In genomic region chr1:21843996-21844395, GRCh38 we compare ENCODE assay signal across 31 cellular contexts. TPM values are rescaled to one million over a fixed set of nuclear protein-coding genes. Genes with fewer than 3 reads are reported as not detected.
"Had no signal": no experiment of that assay in that cellular context is flagged by ENCODE, and none has a peak within 500 bp of the region (broad histone marks: within the 10 kb centered on the region; RNA-seq: fewer than 3 reads in every experiment).

No MANE protein-coding gene starts in this region.

- H3K27me3 Mint-ChIP-seq: naive thymus-derived CD8-positive, alpha-beta T cell; stimulated activated memory B cell treated with anti-CD40 and anti-IgM and Interleukin-4, amounts not matched to agents 10 μg/mL and 1 μg/mL and 100 μg/mL, for 72 hours; stimulated activated naive CD8-positive, alpha-beta T cell treated with anti-CD3 and anti-CD28 coated beads, Interleukin-15, amount 100 ng/mL, for 72 hours; type B pancreatic cell had no signal

- H3K4me3 Mint-ChIP-seq: naive thymus-derived CD8-positive, alpha-beta T cell; nephron; neural crest cell; stimulated activated memory B cell treated with anti-CD40 and anti-IgM and Interleukin-4, amounts not matched to agents 10 μg/mL and 1 μg/mL and 100 μg/mL, for 72 hours; stimulated activated naive CD8-positive, alpha-beta T cell treated with anti-CD3 and anti-CD28 coated beads, Interleukin-15, amount 100 ng/mL, for 72 hours; type B pancreatic cell had no signal

- H3K9me3 ChIP-seq: heart right ventricle, left lung, lower lobe of right lung, right atrium auricular region, right lobe of liver, tibial nerve had no signal

- H3K9ac ChIP-seq: parathyroid adenoma had no signal

- H3K36me3 Mint-ChIP-seq: naive thymus-derived CD8-positive, alpha-beta T cell; type B pancreatic cell had no signal

- H3K4me3 ChIP-seq: heart right ventricle, hepatocyte, left lung, lower lobe of right lung, right atrium auricular region, right lobe of liver, smooth muscle cell, tibial nerve had no signal

- H3K36me3 ChIP-seq: right lobe of liver had no signal

- H2AFZ ChIP-seq: hepatocyte, parathyroid adenoma had no signal

- H3K4me1 Mint-ChIP-seq: naive thymus-derived CD8-positive, alpha-beta T cell; nephron; neural crest cell; stimulated activated memory B cell treated with anti-CD40 and anti-IgM and Interleukin-4, amounts not matched to agents 10 μg/mL and 1 μg/mL and 100 μg/mL, for 72 hours; stimulated activated naive CD8-positive, alpha-beta T cell treated with anti-CD3 and anti-CD28 coated beads, Interleukin-15, amount 100 ng/mL, for 72 hours had no signal

- H3K27me3 ChIP-seq: heart right ventricle, hepatocyte, left lung, right atrium auricular region, right lobe of liver, tibial nerve had no signal

- H3K27ac Mint-ChIP-seq: nephron; stimulated activated memory B cell treated with anti-CD40 and anti-IgM and Interleukin-4, amounts not matched to agents 10 μg/mL and 1 μg/mL and 100 μg/mL, for 72 hours; stimulated activated naive CD8-positive, alpha-beta T cell treated with anti-CD3 and anti-CD28 coated beads, Interleukin-15, amount 100 ng/mL, for 72 hours; type B pancreatic cell had no signal

- H3K4me1 ChIP-seq: heart right ventricle, left lung, lower lobe of right lung, parathyroid adenoma, right atrium auricular region, right lobe of liver, tibial nerve had no signal

- H3K79me2 ChIP-seq: hepatocyte, parathyroid adenoma had no signal

- H3K27ac ChIP-seq: heart right ventricle, hepatocyte, left lung, lower lobe of right lung, parathyroid adenoma, right atrium auricular region, right lobe of liver, tibial nerve had no signal

- H3K4me2 ChIP-seq: hepatocyte, smooth muscle cell had no signal

- ATAC-seq: heart right ventricle; left cardiac atrium; left lung; lower lobe of right lung; naive thymus-derived CD8-positive, alpha-beta T cell; right lobe of liver; stimulated activated memory B cell treated with anti-CD40 and anti-IgM and Interleukin-4, amounts not matched to agents 10 μg/mL and 1 μg/mL and 100 μg/mL, for 72 hours; stimulated activated naive CD8-positive, alpha-beta T cell treated with anti-CD3 and anti-CD28 coated beads, Interleukin-15, amount 100 ng/mL, for 72 hours had no signal

- H3K9me3 Mint-ChIP-seq: naive thymus-derived CD8-positive, alpha-beta T cell; nephron; neural crest cell; stimulated activated memory B cell treated with anti-CD40 and anti-IgM and Interleukin-4, amounts not matched to agents 10 μg/mL and 1 μg/mL and 100 μg/mL, for 72 hours; stimulated activated naive CD8-positive, alpha-beta T cell treated with anti-CD3 and anti-CD28 coated beads, Interleukin-15, amount 100 ng/mL, for 72 hours; type B pancreatic cell had no signal

- DNase-seq: heart right ventricle; islet precursor cell; kidney glomerular epithelial cell; left cardiac atrium; lower lobe of right lung; mammary epithelial cell; mesenchymal stem cell; naive thymus-derived CD8-positive, alpha-beta T cell; occipital lobe; right lobe of liver; stimulated activated CD4-positive, alpha-beta T cell treated with anti-CD3 and anti-CD28 coated beads, Interleukin-1b, Interleukin-23, amount 100 ng/mL, for 48 hours; stimulated activated CD4-positive, alpha-beta T cell treated with anti-CD3 and anti-CD28 coated beads, Interleukin-2, amount 100 ng/mL, for 48 hours; stimulated activated CD4-positive, alpha-beta T cell treated with anti-CD3 and anti-CD28 coated beads, Interleukin-4, amount 100 ng/mL, for 4 hours; stimulated activated CD8-positive, alpha-beta memory T cell treated with anti-CD3 and anti-CD28 coated beads, Interleukin-4, amount 100 ng/mL, for 48 hours; stimulated activated naive CD4-positive, alpha-beta T cell treated with Interleukin-2 at 50 U/mL for 16 hours; stimulated activated naive CD8-positive, alpha-beta T cell treated with anti-CD3 and anti-CD28 coated beads, Interleukin-15, amount 100 ng/mL, for 72 hours; substantia nigra had no signal

RNA-seq across cellular contexts. Expression of gene LDLRAD2, which starts 31.9 kb away (rescaled TPM):
- total RNA-seq: mammary epithelial cell; naive thymus-derived CD8-positive, alpha-beta T cell; occipital lobe; osteocyte; pulmonary artery endothelial cell; renal cortical epithelial cell; right atrium auricular region; right lobe of liver; temporal lobe had no signal
- polyA plus RNA-seq: mammary epithelial cell; naive thymus-derived CD8-positive, alpha-beta T cell had no signal
